36 cellular contexts compared by ENCODE assay signal in the genomic region with DNA sequence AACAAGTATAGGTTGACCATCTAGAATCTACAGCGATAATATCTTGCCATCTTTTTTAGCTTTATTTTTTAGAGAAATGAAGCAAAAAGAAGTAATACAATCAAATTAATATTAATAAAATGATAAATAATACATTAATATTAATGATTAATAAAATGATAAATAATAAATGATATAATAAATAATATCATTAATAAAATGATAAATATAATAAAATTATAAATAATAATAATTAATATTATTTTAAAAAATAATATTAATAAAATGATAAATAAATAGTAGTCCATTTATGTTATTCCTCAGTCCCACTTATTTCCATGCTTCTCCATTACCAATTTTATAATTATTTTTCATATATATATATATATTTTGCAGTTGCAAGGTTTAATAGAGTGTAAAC. TPM values are rescaled to one million over a fixed set of nuclear protein-coding genes. Genes with fewer than 3 reads are reported as not detected.
"Had no signal": no experiment of that assay in that cellular context is flagged by ENCODE, and none has a peak within 500 bp of the region (broad histone marks: within the 10 kb centered on the region; RNA-seq: fewer than 3 reads in every experiment).

No MANE protein-coding gene starts in this region.

- H3K4me1 ChIP-seq: ascending aorta, breast epithelium, esophagus squamous epithelium, gastrocnemius medialis, heart left ventricle had no signal

- H3K9me3 Mint-ChIP-seq: endodermal cell; T-helper 2 cell treated with Interferon-gamma antibody and Interleukin-4, amounts not matched to agents 5 μg/mL and 100 μg/mL, for 36 hours had no signal

- H3K4me3 Mint-ChIP-seq: activated CD4-positive, alpha-beta memory T cell treated with anti-CD3 and anti-CD28 coated beads, Interleukin-2, amount 10 ng/mL, durations not matched to agents 7 days and 5 days; activated CD4-positive, alpha-beta T cell treated with anti-CD3 and anti-CD28 coated beads, Interleukin-2, amount 10 ng/mL, durations not matched to agents 7 days and 5 days; activated naive CD4-positive, alpha-beta T cell treated with anti-CD3 and anti-CD28 coated beads, Interleukin-2, amount 10 ng/mL, durations not matched to agents 7 days and 5 days; activated naive CD8-positive, alpha-beta T cell treated with anti-CD3 and anti-CD28 coated beads, Interleukin-2, amount 10 ng/mL, durations not matched to agents 7 days and 5 days; activated T-cell treated with anti-CD3 and anti-CD28 coated beads, Interleukin-2, amount 50 U/mL, for 24 hours; activated T-cell treated with anti-CD3 and anti-CD28 coated beads, Interleukin-2, amount 50 U/mL, for 72 hours; brain; dendritic cell treated with granulocyte-macrophage colony-stimulating factor and Interleukin-4, amounts not matched to agents 40 ng/mL and 50 ng/mL, for 4 days; endodermal cell; T-helper 17 cell; T-helper 2 cell treated with Interferon-gamma antibody and Interleukin-4, amounts not matched to agents 5 μg/mL and 100 μg/mL, for 36 hours had no signal

- H3K4me1 Mint-ChIP-seq: activated CD4-positive, alpha-beta memory T cell treated with anti-CD3 and anti-CD28 coated beads, Interleukin-2, amount 10 ng/mL, durations not matched to agents 7 days and 5 days; activated CD4-positive, alpha-beta T cell treated with anti-CD3 and anti-CD28 coated beads, Interleukin-2, amount 10 ng/mL, durations not matched to agents 7 days and 5 days; activated naive CD4-positive, alpha-beta T cell treated with anti-CD3 and anti-CD28 coated beads, Interleukin-2, amount 10 ng/mL, durations not matched to agents 7 days and 5 days; activated naive CD8-positive, alpha-beta T cell treated with anti-CD3 and anti-CD28 coated beads, Interleukin-2, amount 10 ng/mL, durations not matched to agents 7 days and 5 days; brain; endodermal cell; T-helper 17 cell had no signal

- H3K27me3 Mint-ChIP-seq: activated CD4-positive, alpha-beta memory T cell treated with anti-CD3 and anti-CD28 coated beads, Interleukin-2, amount 10 ng/mL, durations not matched to agents 7 days and 5 days; activated CD4-positive, alpha-beta T cell treated with anti-CD3 and anti-CD28 coated beads, Interleukin-2, amount 10 ng/mL, durations not matched to agents 7 days and 5 days; activated naive CD4-positive, alpha-beta T cell treated with anti-CD3 and anti-CD28 coated beads, Interleukin-2, amount 10 ng/mL, durations not matched to agents 7 days and 5 days; activated naive CD8-positive, alpha-beta T cell treated with anti-CD3 and anti-CD28 coated beads, Interleukin-2, amount 10 ng/mL, durations not matched to agents 7 days and 5 days; activated T-cell treated with anti-CD3 and anti-CD28 coated beads, Interleukin-2, amount 50 U/mL, for 24 hours; dendritic cell treated with granulocyte-macrophage colony-stimulating factor and Interleukin-4, amounts not matched to agents 40 ng/mL and 50 ng/mL, for 4 days; T-helper 17 cell had no signal

- H3K27ac Mint-ChIP-seq: activated CD4-positive, alpha-beta memory T cell treated with anti-CD3 and anti-CD28 coated beads, Interleukin-2, amount 10 ng/mL, durations not matched to agents 7 days and 5 days; activated CD4-positive, alpha-beta T cell treated with anti-CD3 and anti-CD28 coated beads, Interleukin-2, amount 10 ng/mL, durations not matched to agents 7 days and 5 days; activated naive CD4-positive, alpha-beta T cell treated with anti-CD3 and anti-CD28 coated beads, Interleukin-2, amount 10 ng/mL, durations not matched to agents 7 days and 5 days; activated naive CD4-positive, alpha-beta T cell treated with anti-CD3 and anti-CD28 coated beads, Interleukin-2, amount 50 U/mL, for 72 hours; activated naive CD8-positive, alpha-beta T cell treated with anti-CD3 and anti-CD28 coated beads, Interleukin-2, amount 10 ng/mL, durations not matched to agents 7 days and 5 days; activated T-cell treated with anti-CD3 and anti-CD28 coated beads, Interleukin-2, amount 50 U/mL, for 24 hours; activated T-cell treated with anti-CD3 and anti-CD28 coated beads, Interleukin-2, amount 50 U/mL, for 72 hours; brain; dendritic cell treated with granulocyte-macrophage colony-stimulating factor and Interleukin-4, amounts not matched to agents 40 ng/mL and 50 ng/mL, for 4 days; endodermal cell; T-helper 17 cell; T-helper 2 cell treated with Interferon-gamma antibody and Interleukin-4, amounts not matched to agents 5 μg/mL and 100 μg/mL, for 36 hours had no signal

- H3K9me3 ChIP-seq: ascending aorta, breast epithelium, esophagus squamous epithelium, gastrocnemius medialis, heart left ventricle had no signal

- H3K27ac ChIP-seq: ascending aorta, breast epithelium, coronary artery, dorsolateral prefrontal cortex, esophagus squamous epithelium, gastrocnemius medialis, heart left ventricle, WERI-Rb-1 had no signal

- H3K4me3 ChIP-seq: ascending aorta, breast epithelium, cardiac muscle cell, coronary artery, dorsolateral prefrontal cortex, esophagus squamous epithelium, gastrocnemius medialis, heart left ventricle had no signal

- H3K36me3 Mint-ChIP-seq: activated naive CD4-positive, alpha-beta T cell treated with anti-CD3 and anti-CD28 coated beads, Interleukin-2, amount 10 ng/mL, durations not matched to agents 7 days and 5 days; activated naive CD4-positive, alpha-beta T cell treated with anti-CD3 and anti-CD28 coated beads, Interleukin-2, amount 50 U/mL, for 72 hours; activated naive CD8-positive, alpha-beta T cell treated with anti-CD3 and anti-CD28 coated beads, Interleukin-2, amount 10 ng/mL, durations not matched to agents 7 days and 5 days; brain had no signal

- H3K27me3 ChIP-seq: ascending aorta, breast epithelium, cardiac muscle cell, dorsolateral prefrontal cortex, esophagus squamous epithelium, gastrocnemius medialis, heart left ventricle had no signal

- DNase-seq: activated CD4-positive, alpha-beta memory T cell treated with anti-CD3 and anti-CD28 coated beads, Interleukin-2, amount 10 ng/mL, durations not matched to agents 7 days and 5 days; activated CD4-positive, alpha-beta T cell treated with anti-CD3 and anti-CD28 coated beads for 1 hour; activated CD4-positive, alpha-beta T cell treated with anti-CD3 and anti-CD28 coated beads for 4 hours; activated CD4-positive, alpha-beta T cell treated with anti-CD3 and anti-CD28 coated beads, Interleukin-2, amount 10 ng/mL, durations not matched to agents 7 days and 5 days; activated CD4-positive, alpha-beta T cell treated with anti-CD3 and anti-CD28 coated beads, Interleukin-2, amount 50 U/mL, for 4 hours; activated CD8-positive, alpha-beta memory T cell treated with anti-CD3 and anti-CD28 coated beads, Interleukin-2, amount 50 U/mL, for 48 hours; activated gamma-delta T cell; activated naive CD4-positive, alpha-beta T cell; activated naive CD4-positive, alpha-beta T cell treated with anti-CD3 and anti-CD28 coated beads, Interleukin-2, amount 10 ng/mL, durations not matched to agents 7 days and 5 days; activated naive CD8-positive, alpha-beta T cell treated with anti-CD3 and anti-CD28 coated beads, Interleukin-2, amount 10 ng/mL, durations not matched to agents 7 days and 5 days; activated T-cell treated with anti-CD3 and anti-CD28 coated beads for 4 hours; activated T-cell treated with anti-CD3 and anti-CD28 coated beads, Interleukin-2, amount 50 U/mL, for 24 hours; activated T-cell treated with anti-CD3 and anti-CD28 coated beads, Interleukin-2, amount 50 U/mL, for 72 hours; central memory CD4-positive, alpha-beta T cell; cerebellar nuclear complex; dorsolateral prefrontal cortex; effector memory CD4-positive, alpha-beta T cell; endodermal cell; erythroblast; esophagus squamous epithelium; gastrocnemius medialis; glutamatergic neuron; heart left ventricle; T-helper 1 cell; T-helper 17 cell; WERI-Rb-1 had no signal

- ATAC-seq: activated naive CD4-positive, alpha-beta T cell treated with anti-CD3 and anti-CD28 coated beads, Interleukin-2, amount 50 U/mL, for 72 hours; activated T-cell treated with anti-CD3 and anti-CD28 coated beads, Interleukin-2, amount 50 U/mL, for 72 hours; gastrocnemius medialis; heart left ventricle; T-helper 17 cell had no signal

- H3K36me3 ChIP-seq: ascending aorta, breast epithelium, cardiac muscle cell, esophagus squamous epithelium, gastrocnemius medialis, heart left ventricle, WERI-Rb-1 had no signal

RNA-seq across cellular contexts. Expression of gene REG3A, which starts 3.2 kb away (rescaled TPM):
- total RNA-seq: activated CD4-positive, alpha-beta memory T cell treated with anti-CD3 and anti-CD28 coated beads, Interleukin-2, amount 10 ng/mL, durations not matched to agents 7 days and 5 days; activated CD4-positive, alpha-beta T cell treated with anti-CD3 and anti-CD28 coated beads, Interleukin-2, amount 10 ng/mL, durations not matched to agents 7 days and 5 days; activated naive CD4-positive, alpha-beta T cell treated with anti-CD3 and anti-CD28 coated beads, Interleukin-2, amount 50 U/mL, for 72 hours; activated naive CD8-positive, alpha-beta T cell treated with anti-CD3 and anti-CD28 coated beads, Interleukin-2, amount 10 ng/mL, durations not matched to agents 7 days and 5 days; activated T-cell treated with anti-CD3 and anti-CD28 coated beads, Interleukin-2, amount 50 U/mL, for 72 hours; ascending aorta; breast epithelium; dorsolateral prefrontal cortex; endodermal cell; esophagus squamous epithelium; fibroblast of lung; fibroblast of villous mesenchyme; gastrocnemius medialis; heart left ventricle; T-helper 17 cell had no signal
- polyA plus RNA-seq: fibroblast of lung had no signal

RNA-seq across cellular contexts. Expression of gene REG1A, which starts 42.5 kb away (rescaled TPM):
- total RNA-seq: activated CD4-positive, alpha-beta memory T cell treated with anti-CD3 and anti-CD28 coated beads, Interleukin-2, amount 10 ng/mL, durations not matched to agents 7 days and 5 days; activated CD4-positive, alpha-beta T cell treated with anti-CD3 and anti-CD28 coated beads, Interleukin-2, amount 10 ng/mL, durations not matched to agents 7 days and 5 days; activated naive CD4-positive, alpha-beta T cell treated with anti-CD3 and anti-CD28 coated beads, Interleukin-2, amount 50 U/mL, for 72 hours; activated naive CD8-positive, alpha-beta T cell treated with anti-CD3 and anti-CD28 coated beads, Interleukin-2, amount 10 ng/mL, durations not matched to agents 7 days and 5 days; activated T-cell treated with anti-CD3 and anti-CD28 coated beads, Interleukin-2, amount 50 U/mL, for 72 hours; breast epithelium; cardiac muscle cell; endodermal cell; esophagus squamous epithelium; fibroblast of lung; fibroblast of villous mesenchyme; gastrocnemius medialis; T-helper 17 cell had no signal
- polyA plus RNA-seq: fibroblast of lung had no signal
